In genomic region chr9:104890433-104890770, GRCh38 we compare ENCODE assay signal across 1 cellular context.
A peak's percentile ranks its signal among the peaks of the same experiment; 100 is the strongest.
TF ChIP-seq lines count a peak whose summit lies in the region.

No MANE protein-coding gene starts in this region.

TF ChIP-seq in HepG2, 621 proteins besides CTCF, POLR2A, EP300 and RAD21 (continued from another document and continues in another):
- TF ChIP-seq ZNF574 (CRISPR knock-in tag; IDR thresholded peaks at IDR 0.05) (0 out of 2 replicates have a peak, but pooled peaks have one; percentile 8), PAX8 (CRISPR knock-in tag; IDR thresholded peaks at IDR 0.05; ENCODE audit: borderline replicate concordance) (no peak), GFI1 (CRISPR knock-in tag; IDR thresholded peaks at IDR 0.05; ENCODE audit: borderline replicate concordance) (peak; percentile 97), CEBPG (CRISPR knock-in tag; IDR thresholded peaks at IDR 0.05) (peak; percentile 25; the same call in 1 of the 2 replicates), ZNF121 (CRISPR knock-in tag; IDR thresholded peaks at IDR 0.05) (peak; percentile 99), POLR2AphosphoS2 (IDR thresholded peaks at IDR 0.05; ENCODE audit: low read depth, low read length) (no peak), ADNP (CRISPR knock-in tag; IDR thresholded peaks at IDR 0.05) (0 out of 2 replicates have a peak, but pooled peaks have one; percentile 44), ZNF367 (CRISPR knock-in tag; IDR thresholded peaks at IDR 0.05; ENCODE audit: borderline replicate concordance) (no peak), KDM1A (CRISPR knock-in tag; IDR thresholded peaks at IDR 0.05) (peak; percentile 88; the same call in 1 of the 2 replicates), ARID5B (CRISPR knock-in tag; IDR thresholded peaks at IDR 0.05) (peak; percentile 23; the same call in 1 of the 2 replicates), ZNF709 (CRISPR knock-in tag; IDR thresholded peaks at IDR 0.05) (no peak), IKZF1 (IDR thresholded peaks at IDR 0.05) (no peak), ZNF746 (CRISPR knock-in tag; IDR thresholded peaks at IDR 0.05) (no peak), FOXJ3 (CRISPR knock-in tag; IDR thresholded peaks at IDR 0.05; ENCODE audit: borderline replicate concordance) (no peak), FOXA1 (IDR thresholded peaks at IDR 0.05) (no peak), FOXA1 (CRISPR knock-in tag; IDR thresholded peaks at IDR 0.05) (peak; percentile 49; the same call in 1 of the 2 replicates), ZBTB25 (CRISPR knock-in tag; IDR thresholded peaks at IDR 0.05) (no peak), ZNF747 (CRISPR knock-in tag; IDR thresholded peaks at IDR 0.05; ENCODE audit: borderline replicate concordance) (no peak), ZNF563 (CRISPR knock-in tag; IDR thresholded peaks at IDR 0.05) (no peak), CREB1 (IDR thresholded peaks at IDR 0.05) (no peak), CREB1 (CRISPR knock-in tag; IDR thresholded peaks at IDR 0.05) (peak; percentile 26; the same call in 1 of the 2 replicates), ZSCAN31 (CRISPR knock-in tag; IDR thresholded peaks at IDR 0.05; ENCODE audit: low read depth) (no peak), ZSCAN5A (CRISPR knock-in tag; IDR thresholded peaks at IDR 0.05; ENCODE audit: borderline replicate concordance) (no peak), MLLT10 (CRISPR knock-in tag; IDR thresholded peaks at IDR 0.05) (no peak), GATAD2A (CRISPR knock-in tag; IDR thresholded peaks at IDR 0.05) (peak; percentile 67), ZNF333 (CRISPR knock-in tag; IDR thresholded peaks at IDR 0.05; ENCODE audit: borderline replicate concordance) (no peak), MLX (CRISPR knock-in tag; IDR thresholded peaks at IDR 0.05) (no peak), TEAD3 (CRISPR knock-in tag; optimal IDR thresholded peaks at IDR 0.05; ENCODE audit: borderline replicate concordance) (peak; percentile 18), SIN3A (IDR thresholded peaks at IDR 0.05; ENCODE audit: borderline replicate concordance, low read depth, low read length) (0 out of 2 replicates have a peak, but pooled peaks have one; percentile 23), PHF8 (CRISPR knock-in tag; IDR thresholded peaks at IDR 0.05) (no peak), TCF7 (IDR thresholded peaks at IDR 0.05; ENCODE audit: low read depth) (peak; percentile 32; the same call in 1 of the 2 replicates), FOXA3 (CRISPR knock-in tag; IDR thresholded peaks at IDR 0.05) (peak; percentile 44; the same call in 1 of the 2 replicates), HDAC1 (CRISPR knock-in tag; IDR thresholded peaks at IDR 0.05) (peak; percentile 62; the same call in 1 of the 2 replicates), ZNF550 (CRISPR knock-in tag; IDR thresholded peaks at IDR 0.05; ENCODE audit: borderline replicate concordance) (no peak), CHD4 (IDR thresholded peaks at IDR 0.05; ENCODE audit: borderline replicate concordance, low read length) (peak; percentile 66; the same call in 1 of the 2 replicates), DPF2 (CRISPR knock-in tag; IDR thresholded peaks at IDR 0.05; ENCODE audit: borderline replicate concordance, low read depth) (no peak), ZSCAN12 (CRISPR knock-in tag; IDR thresholded peaks at IDR 0.05) (no peak), HNF4G (IDR thresholded peaks at IDR 0.05; ENCODE audit: borderline replicate concordance, low read depth, low read length) (peak; percentile 51; the same call in 1 of the 2 replicates), HNF4G (CRISPR knock-in tag; IDR thresholded peaks at IDR 0.05; ENCODE audit: borderline replicate concordance, low read depth) (no peak), RXRB (CRISPR knock-in tag; IDR thresholded peaks at IDR 0.05; ENCODE audit: borderline replicate concordance) (0 out of 2 replicates have a peak, but pooled peaks have one; percentile 44), MED8 (CRISPR knock-in tag; IDR thresholded peaks at IDR 0.05; ENCODE audit: insufficient replicate concordance) (no peak), MAFF (IDR thresholded peaks at IDR 0.05; ENCODE audit: low read depth, low read length) (no peak), ZBTB1 (CRISPR knock-in tag; IDR thresholded peaks at IDR 0.05; ENCODE audit: borderline replicate concordance) (no peak), HBP1 (CRISPR knock-in tag; IDR thresholded peaks at IDR 0.05; ENCODE audit: low read depth) (no peak), ZNF251 (CRISPR knock-in tag; IDR thresholded peaks at IDR 0.05) (no peak), HNF4A (CRISPR knock-in tag; IDR thresholded peaks at IDR 0.05) (peak; percentile 80), THYN1 (CRISPR knock-in tag; IDR thresholded peaks at IDR 0.05; ENCODE audit: borderline replicate concordance, low read depth) (no peak), ATF1 (CRISPR knock-in tag; IDR thresholded peaks at IDR 0.05) (0 out of 2 replicates have a peak, but pooled peaks have one; percentile 6), ZFP91 (CRISPR knock-in tag; IDR thresholded peaks at IDR 0.05; ENCODE audit: borderline replicate concordance) (no peak), HNF1B (CRISPR knock-in tag; IDR thresholded peaks at IDR 0.05) (no peak), ZMYM2 (CRISPR knock-in tag; IDR thresholded peaks at IDR 0.05) (peak; percentile 80; the same call in 1 of the 2 replicates), ZNF253 (CRISPR knock-in tag; IDR thresholded peaks at IDR 0.05; ENCODE audit: borderline replicate concordance) (no peak), KLF6 (CRISPR knock-in tag; IDR thresholded peaks at IDR 0.05) (no peak), SKI (IDR thresholded peaks at IDR 0.05; ENCODE audit: partially characterized antibody) (peak; percentile 16)
